ENCODE assay signal across 1 cellular context in the genomic region with DNA sequence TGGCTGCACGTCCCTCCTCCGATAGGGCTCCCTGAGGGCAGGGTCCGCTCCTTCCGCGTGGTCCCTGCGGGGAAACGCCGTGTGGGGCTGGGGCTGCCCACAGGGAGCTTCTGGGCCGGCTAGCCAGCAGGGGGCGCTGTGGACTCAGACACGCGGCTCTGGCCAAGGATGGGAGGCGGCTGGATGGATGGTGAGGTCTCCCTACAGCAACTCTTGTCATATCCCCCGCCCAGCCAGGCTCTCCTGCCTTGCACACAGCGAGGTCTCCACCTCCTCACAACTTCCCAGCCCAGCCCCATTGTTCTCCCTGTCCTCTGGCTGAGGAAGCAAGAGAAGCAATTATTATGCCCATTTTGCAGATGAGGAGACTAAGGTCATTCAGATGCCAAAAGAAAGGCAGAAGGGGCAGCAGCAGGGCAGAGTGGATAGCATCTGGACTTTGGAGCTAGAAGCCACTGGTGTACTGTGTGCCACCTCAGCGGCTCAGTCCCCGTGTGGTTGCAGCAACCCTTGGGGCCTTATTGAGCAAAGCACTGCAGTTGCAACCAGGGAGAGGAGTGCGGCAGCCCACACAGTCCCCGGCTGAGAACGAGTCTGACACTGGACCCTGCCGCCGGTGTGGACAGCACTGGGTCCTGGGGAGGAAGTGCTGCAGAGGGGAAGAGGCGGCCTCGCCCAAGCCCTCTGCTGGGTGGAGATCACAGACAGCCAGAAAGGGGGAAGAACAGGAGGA.
TF ChIP-seq lines count a peak whose summit lies in the region.

No MANE protein-coding gene starts in this region.

TF ChIP-seq in HepG2, 621 proteins besides CTCF, POLR2A, EP300 and RAD21 (continued from another document and continues in another):
- no peak for TF ChIP-seq MTF1 (CRISPR knock-in tag; IDR thresholded peaks at IDR 0.05)
- TF ChIP-seq ZNF724P (CRISPR knock-in tag; IDR thresholded peaks at IDR 0.05; ENCODE audit: borderline replicate concordance) = no peak
- TF ChIP-seq ZNF274 (CRISPR knock-in tag; IDR thresholded peaks at IDR 0.05) = 0 out of 2 replicates have a peak, but pooled peaks have one; percentile 76
- no peak for TF ChIP-seq ZSCAN30 (CRISPR knock-in tag; IDR thresholded peaks at IDR 0.05)
- no peak for TF ChIP-seq ZFP36L1 (CRISPR knock-in tag; IDR thresholded peaks at IDR 0.05)
- TF ChIP-seq SMC3 (IDR thresholded peaks at IDR 0.05; ENCODE audit: low read length) = peak; percentile 60
- TF ChIP-seq, protein P1, sequence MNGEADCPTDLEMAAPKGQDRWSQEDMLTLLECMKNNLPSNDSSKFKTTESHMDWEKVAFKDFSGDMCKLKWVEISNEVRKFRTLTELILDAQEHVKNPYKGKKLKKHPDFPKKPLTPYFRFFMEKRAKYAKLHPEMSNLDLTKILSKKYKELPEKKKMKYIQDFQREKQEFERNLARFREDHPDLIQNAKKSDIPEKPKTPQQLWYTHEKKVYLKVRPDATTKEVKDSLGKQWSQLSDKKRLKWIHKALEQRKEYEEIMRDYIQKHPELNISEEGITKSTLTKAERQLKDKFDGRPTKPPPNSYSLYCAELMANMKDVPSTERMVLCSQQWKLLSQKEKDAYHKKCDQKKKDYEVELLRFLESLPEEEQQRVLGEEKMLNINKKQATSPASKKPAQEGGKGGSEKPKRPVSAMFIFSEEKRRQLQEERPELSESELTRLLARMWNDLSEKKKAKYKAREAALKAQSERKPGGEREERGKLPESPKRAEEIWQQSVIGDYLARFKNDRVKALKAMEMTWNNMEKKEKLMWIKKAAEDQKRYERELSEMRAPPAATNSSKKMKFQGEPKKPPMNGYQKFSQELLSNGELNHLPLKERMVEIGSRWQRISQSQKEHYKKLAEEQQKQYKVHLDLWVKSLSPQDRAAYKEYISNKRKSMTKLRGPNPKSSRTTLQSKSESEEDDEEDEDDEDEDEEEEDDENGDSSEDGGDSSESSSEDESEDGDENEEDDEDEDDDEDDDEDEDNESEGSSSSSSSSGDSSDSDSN (CRISPR knock-in tag; IDR thresholded peaks at IDR 0.05) = peak; percentile 30; the same call in 1 of the 2 replicates
- TF ChIP-seq, protein P2, sequence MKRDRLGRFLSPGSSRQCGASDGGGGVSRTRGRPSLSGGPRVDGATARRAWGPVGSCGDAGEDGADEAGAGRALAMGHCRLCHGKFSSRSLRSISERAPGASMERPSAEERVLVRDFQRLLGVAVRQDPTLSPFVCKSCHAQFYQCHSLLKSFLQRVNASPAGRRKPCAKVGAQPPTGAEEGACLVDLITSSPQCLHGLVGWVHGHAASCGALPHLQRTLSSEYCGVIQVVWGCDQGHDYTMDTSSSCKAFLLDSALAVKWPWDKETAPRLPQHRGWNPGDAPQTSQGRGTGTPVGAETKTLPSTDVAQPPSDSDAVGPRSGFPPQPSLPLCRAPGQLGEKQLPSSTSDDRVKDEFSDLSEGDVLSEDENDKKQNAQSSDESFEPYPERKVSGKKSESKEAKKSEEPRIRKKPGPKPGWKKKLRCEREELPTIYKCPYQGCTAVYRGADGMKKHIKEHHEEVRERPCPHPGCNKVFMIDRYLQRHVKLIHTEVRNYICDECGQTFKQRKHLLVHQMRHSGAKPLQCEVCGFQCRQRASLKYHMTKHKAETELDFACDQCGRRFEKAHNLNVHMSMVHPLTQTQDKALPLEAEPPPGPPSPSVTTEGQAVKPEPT (CRISPR knock-in tag; IDR thresholded peaks at IDR 0.05; ENCODE audit: low read depth) = peak; percentile 76; the same call in 1 of the 2 replicates
- TF ChIP-seq, protein P3, sequence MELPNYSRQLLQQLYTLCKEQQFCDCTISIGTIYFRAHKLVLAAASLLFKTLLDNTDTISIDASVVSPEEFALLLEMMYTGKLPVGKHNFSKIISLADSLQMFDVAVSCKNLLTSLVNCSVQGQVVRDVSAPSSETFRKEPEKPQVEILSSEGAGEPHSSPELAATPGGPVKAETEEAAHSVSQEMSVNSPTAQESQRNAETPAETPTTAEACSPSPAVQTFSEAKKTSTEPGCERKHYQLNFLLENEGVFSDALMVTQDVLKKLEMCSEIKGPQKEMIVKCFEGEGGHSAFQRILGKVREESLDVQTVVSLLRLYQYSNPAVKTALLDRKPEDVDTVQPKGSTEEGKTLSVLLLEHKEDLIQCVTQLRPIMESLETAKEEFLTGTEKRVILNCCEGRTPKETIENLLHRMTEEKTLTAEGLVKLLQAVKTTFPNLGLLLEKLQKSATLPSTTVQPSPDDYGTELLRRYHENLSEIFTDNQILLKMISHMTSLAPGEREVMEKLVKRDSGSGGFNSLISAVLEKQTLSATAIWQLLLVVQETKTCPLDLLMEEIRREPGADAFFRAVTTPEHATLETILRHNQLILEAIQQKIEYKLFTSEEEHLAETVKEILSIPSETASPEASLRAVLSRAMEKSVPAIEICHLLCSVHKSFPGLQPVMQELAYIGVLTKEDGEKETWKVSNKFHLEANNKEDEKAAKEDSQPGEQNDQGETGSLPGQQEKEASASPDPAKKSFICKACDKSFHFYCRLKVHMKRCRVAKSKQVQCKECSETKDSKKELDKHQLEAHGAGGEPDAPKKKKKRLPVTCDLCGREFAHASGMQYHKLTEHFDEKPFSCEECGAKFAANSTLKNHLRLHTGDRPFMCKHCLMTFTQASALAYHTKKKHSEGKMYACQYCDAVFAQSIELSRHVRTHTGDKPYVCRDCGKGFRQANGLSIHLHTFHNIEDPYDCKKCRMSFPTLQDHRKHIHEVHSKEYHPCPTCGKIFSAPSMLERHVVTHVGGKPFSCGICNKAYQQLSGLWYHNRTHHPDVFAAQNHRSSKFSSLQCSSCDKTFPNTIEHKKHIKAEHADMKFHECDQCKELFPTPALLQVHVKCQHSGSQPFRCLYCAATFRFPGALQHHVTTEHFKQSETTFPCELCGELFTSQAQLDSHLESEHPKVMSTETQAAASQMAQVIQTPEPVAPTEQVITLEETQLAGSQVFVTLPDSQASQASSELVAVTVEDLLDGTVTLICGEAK (IDR thresholded peaks at IDR 0.05) = no peak
- TF ChIP-seq, protein P3 (CRISPR knock-in tag; IDR thresholded peaks at IDR 0.05) = no peak
- no peak for TF ChIP-seq ZNF446 (CRISPR knock-in tag; IDR thresholded peaks at IDR 0.05)
- TF ChIP-seq HDAC1 (CRISPR knock-in tag; IDR thresholded peaks at IDR 0.05) = no peak
- TF ChIP-seq ZNF678 (CRISPR knock-in tag; IDR thresholded peaks at IDR 0.05) = no peak
- TF ChIP-seq ZFP62 (CRISPR knock-in tag; IDR thresholded peaks at IDR 0.05) = no peak
- TF ChIP-seq PHF5A (CRISPR knock-in tag; IDR thresholded peaks at IDR 0.05; ENCODE audit: low read depth, unreplicated experiment) = no peak
- TF ChIP-seq ZNF564 (CRISPR knock-in tag; IDR thresholded peaks at IDR 0.05) = no peak
- no peak for TF ChIP-seq ZBTB8A (CRISPR knock-in tag; IDR thresholded peaks at IDR 0.05; ENCODE audit: borderline replicate concordance, low read depth)
- TF ChIP-seq GFI1 (CRISPR knock-in tag; IDR thresholded peaks at IDR 0.05; ENCODE audit: borderline replicate concordance) = no peak
- TF ChIP-seq TCF12 (IDR thresholded peaks at IDR 0.05) = no peak
- no peak for TF ChIP-seq TCF12 (CRISPR knock-in tag; IDR thresholded peaks at IDR 0.05)
- TF ChIP-seq, protein P4, sequence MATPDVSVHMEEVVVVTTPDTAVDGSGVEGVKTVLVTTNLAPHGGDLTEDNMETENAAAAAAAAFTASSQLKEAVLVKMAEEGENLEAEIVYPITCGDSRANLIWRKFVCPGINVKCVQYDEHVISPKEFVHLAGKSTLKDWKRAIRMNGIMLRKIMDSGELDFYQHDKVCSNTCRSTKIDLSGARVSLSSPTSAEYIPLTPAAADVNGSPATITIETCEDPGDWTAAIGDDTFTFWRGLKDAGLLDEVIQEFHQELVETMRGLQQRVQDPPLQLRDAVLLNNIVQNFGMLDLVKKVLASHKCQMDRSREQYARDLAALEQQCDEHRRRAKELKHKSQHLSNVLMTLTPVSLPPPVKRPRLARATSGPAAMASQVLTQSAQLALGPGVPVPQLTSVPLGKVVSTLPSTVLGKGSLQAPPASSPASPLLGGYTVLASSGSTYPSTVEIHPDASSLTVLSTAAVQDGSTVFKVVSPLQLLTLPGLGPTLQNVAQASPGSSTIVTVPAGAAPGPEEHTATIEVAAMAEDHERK (CRISPR knock-in tag; IDR thresholded peaks at IDR 0.05; ENCODE audit: low read depth) = no peak
- TF ChIP-seq AGO2 (optimal IDR thresholded peaks at IDR 0.05; ENCODE audit: low read depth, low read length) = no peak
- peak; percentile 75 for TF ChIP-seq ZMYM4 (CRISPR knock-in tag; IDR thresholded peaks at IDR 0.05)
- TF ChIP-seq MAFK (conservative IDR thresholded peaks at IDR 0.05 in 1 of 2, IDR thresholded peaks at IDR 0.05 in 1 of 2; ENCODE audit: low read length in 2 of 2) = no peak
- no peak for TF ChIP-seq HMGA1 (CRISPR knock-in tag; conservative IDR thresholded peaks at IDR 0.05)
- TF ChIP-seq, protein P5, sequence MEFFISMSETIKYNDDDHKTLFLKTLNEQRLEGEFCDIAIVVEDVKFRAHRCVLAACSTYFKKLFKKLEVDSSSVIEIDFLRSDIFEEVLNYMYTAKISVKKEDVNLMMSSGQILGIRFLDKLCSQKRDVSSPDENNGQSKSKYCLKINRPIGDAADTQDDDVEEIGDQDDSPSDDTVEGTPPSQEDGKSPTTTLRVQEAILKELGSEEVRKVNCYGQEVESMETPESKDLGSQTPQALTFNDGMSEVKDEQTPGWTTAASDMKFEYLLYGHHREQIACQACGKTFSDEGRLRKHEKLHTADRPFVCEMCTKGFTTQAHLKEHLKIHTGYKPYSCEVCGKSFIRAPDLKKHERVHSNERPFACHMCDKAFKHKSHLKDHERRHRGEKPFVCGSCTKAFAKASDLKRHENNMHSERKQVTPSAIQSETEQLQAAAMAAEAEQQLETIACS (CRISPR knock-in tag; IDR thresholded peaks at IDR 0.05) = no peak
- TF ChIP-seq SNAPC2 (CRISPR knock-in tag; IDR thresholded peaks at IDR 0.05) = no peak
- peak; percentile 36; the same call in 1 of the 2 replicates for TF ChIP-seq POGZ (CRISPR knock-in tag; IDR thresholded peaks at IDR 0.05)
- TF ChIP-seq NFKBIZ (CRISPR knock-in tag; IDR thresholded peaks at IDR 0.05) = no peak
- no peak for TF ChIP-seq ZNF484 (CRISPR knock-in tag; IDR thresholded peaks at IDR 0.05; ENCODE audit: borderline replicate concordance, low read depth)
- TF ChIP-seq, protein P6, sequence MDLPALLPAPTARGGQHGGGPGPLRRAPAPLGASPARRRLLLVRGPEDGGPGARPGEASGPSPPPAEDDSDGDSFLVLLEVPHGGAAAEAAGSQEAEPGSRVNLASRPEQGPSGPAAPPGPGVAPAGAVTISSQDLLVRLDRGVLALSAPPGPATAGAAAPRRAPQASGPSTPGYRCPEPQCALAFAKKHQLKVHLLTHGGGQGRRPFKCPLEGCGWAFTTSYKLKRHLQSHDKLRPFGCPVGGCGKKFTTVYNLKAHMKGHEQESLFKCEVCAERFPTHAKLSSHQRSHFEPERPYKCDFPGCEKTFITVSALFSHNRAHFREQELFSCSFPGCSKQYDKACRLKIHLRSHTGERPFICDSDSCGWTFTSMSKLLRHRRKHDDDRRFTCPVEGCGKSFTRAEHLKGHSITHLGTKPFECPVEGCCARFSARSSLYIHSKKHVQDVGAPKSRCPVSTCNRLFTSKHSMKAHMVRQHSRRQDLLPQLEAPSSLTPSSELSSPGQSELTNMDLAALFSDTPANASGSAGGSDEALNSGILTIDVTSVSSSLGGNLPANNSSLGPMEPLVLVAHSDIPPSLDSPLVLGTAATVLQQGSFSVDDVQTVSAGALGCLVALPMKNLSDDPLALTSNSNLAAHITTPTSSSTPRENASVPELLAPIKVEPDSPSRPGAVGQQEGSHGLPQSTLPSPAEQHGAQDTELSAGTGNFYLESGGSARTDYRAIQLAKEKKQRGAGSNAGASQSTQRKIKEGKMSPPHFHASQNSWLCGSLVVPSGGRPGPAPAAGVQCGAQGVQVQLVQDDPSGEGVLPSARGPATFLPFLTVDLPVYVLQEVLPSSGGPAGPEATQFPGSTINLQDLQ (CRISPR knock-in tag; IDR thresholded peaks at IDR 0.05) = no peak; the same call in 1 of the 2 replicates
- TF ChIP-seq, protein P7, sequence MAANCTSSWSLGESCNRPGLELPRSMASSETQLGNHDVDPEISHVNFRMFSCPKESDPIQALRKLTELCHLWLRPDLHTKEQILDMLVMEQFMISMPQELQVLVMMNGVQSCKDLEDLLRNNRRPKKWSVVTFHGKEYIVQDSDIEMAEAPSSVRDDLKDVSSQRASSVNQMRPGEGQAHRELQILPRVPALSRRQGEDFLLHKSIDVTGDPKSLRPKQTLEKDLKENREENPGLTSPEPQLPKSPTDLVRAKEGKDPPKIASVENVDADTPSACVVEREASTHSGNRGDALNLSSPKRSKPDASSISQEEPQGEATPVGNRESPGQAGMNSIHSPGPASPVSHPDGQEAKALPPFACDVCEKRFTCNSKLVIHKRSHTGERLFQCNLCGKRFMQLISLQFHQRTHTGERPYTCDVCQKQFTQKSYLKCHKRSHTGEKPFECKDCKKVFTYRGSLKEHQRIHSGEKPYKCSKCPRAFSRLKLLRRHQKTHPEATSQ (CRISPR knock-in tag; IDR thresholded peaks at IDR 0.05; ENCODE audit: borderline replicate concordance) = no peak
- TF ChIP-seq MED13 (CRISPR knock-in tag; IDR thresholded peaks at IDR 0.05) = no peak
- TF ChIP-seq ZNF549 (CRISPR knock-in tag; IDR thresholded peaks at IDR 0.05) = no peak
- TF ChIP-seq KDM4B (CRISPR knock-in tag; IDR thresholded peaks at IDR 0.05) = 0 out of 2 replicates have a peak, but pooled peaks have one; percentile 15
- 0 out of 2 replicates have a peak, but pooled peaks have one; percentile 45 for TF ChIP-seq ZNF501 (CRISPR knock-in tag; IDR thresholded peaks at IDR 0.05)
- TF ChIP-seq NFE2L2 (IDR thresholded peaks at IDR 0.05; ENCODE audit: low read length) = no peak
- TF ChIP-seq BORCS8-MEF2B (CRISPR knock-in tag; IDR thresholded peaks at IDR 0.05) = peak; percentile 62
- TF ChIP-seq SMAD1 (CRISPR knock-in tag; IDR thresholded peaks at IDR 0.05; ENCODE audit: borderline replicate concordance, low read depth) = no peak
- TF ChIP-seq, protein P8, sequence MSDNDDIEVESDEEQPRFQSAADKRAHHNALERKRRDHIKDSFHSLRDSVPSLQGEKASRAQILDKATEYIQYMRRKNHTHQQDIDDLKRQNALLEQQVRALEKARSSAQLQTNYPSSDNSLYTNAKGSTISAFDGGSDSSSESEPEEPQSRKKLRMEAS (IDR thresholded peaks at IDR 0.05) = peak; percentile 56
